ENCODE assay signal across 36 cellular contexts in genomic region chr15:68261241-68261640, GRCh38.
"Had no signal": no experiment of that assay in that cellular context is flagged by ENCODE, and none has a peak within 500 bp of the region (broad histone marks: within the 10 kb centered on the region; RNA-seq: fewer than 3 reads in every experiment).

No MANE protein-coding gene starts in this region.

- H3K4me1 Mint-ChIP-seq: brain had no signal

- FAIRE-seq: TTC549 had no signal

- H3K4me3 ChIP-seq: adrenal gland, ascending aorta had no signal

- ATAC-seq: activated CD8-positive, alpha-beta T cell treated with anti-CD3 and anti-CD28 coated beads for 36 hours; activated naive CD4-positive, alpha-beta T cell treated with anti-CD3 and anti-CD28 coated beads, Interleukin-2, amount 50 U/mL, for 72 hours; activated T-cell treated with anti-CD3 and anti-CD28 coated beads, Interleukin-2, amount 50 U/mL, for 4 hours; activated T-cell treated with anti-CD3 and anti-CD28 coated beads, Interleukin-2, amount 50 U/mL, for 72 hours; activated T-helper 17 cell treated with anti-CD3 and anti-CD28 coated beads, Interleukin-2, amount 50 U/mL, for 72 hours had no signal

- H3K4me3 Mint-ChIP-seq: activated B cell treated with CpG ODN at 0.5 μM for 24 hours; activated CD4-positive, alpha-beta memory T cell treated with anti-CD3 and anti-CD28 coated beads for 36 hours; activated CD4-positive, alpha-beta T cell treated with anti-CD3 and anti-CD28 coated beads, Interleukin-2, amount 10 ng/mL, durations not matched to agents 24 days and 14 days; activated CD8-positive, alpha-beta T cell treated with anti-CD3 and anti-CD28 coated beads for 36 hours; activated naive CD4-positive, alpha-beta T cell treated with anti-CD3 and anti-CD28 coated beads for 36 hours; activated naive CD8-positive, alpha-beta T cell treated with anti-CD3 and anti-CD28 coated beads for 36 hours; activated T-cell treated with anti-CD3 and anti-CD28 coated beads, Interleukin-2, amount 50 U/mL, for 4 hours; activated T-cell treated with anti-CD3 and anti-CD28 coated beads, Interleukin-2, amount 50 U/mL, for 72 hours; activated T-helper 1 cell treated with anti-CD3 and anti-CD28 coated beads, Interleukin-12 subunit alpha, Interleukin-12 subunit beta, Interleukin-2, Interleukin-4 antibody, amounts not matched to agents 30 ng/mL and 10 ng/mL and 1 ng/mL, durations not matched to agents 14 hours and 24 hours and 36 hours; activated T-helper 17 cell treated with anti-CD3 and anti-CD28 coated beads, Interleukin-2, amount 50 U/mL, for 72 hours; brain; T-helper 1 cell treated with Interleukin-12 subunit alpha and Interleukin-12 subunit beta and Interleukin-4 antibody, amounts not matched to agents 30 μg/mL and 1 μg/mL, for 36 hours; T-helper 2 cell treated with Interferon-gamma antibody and Interleukin-4, amounts not matched to agents 5 μg/mL and 100 μg/mL, for 36 hours had no signal

- H3K9me3 ChIP-seq: adrenal gland, ascending aorta had no signal

- H3K36me3 Mint-ChIP-seq: activated CD4-positive, alpha-beta memory T cell treated with anti-CD3 and anti-CD28 coated beads for 36 hours; activated naive CD4-positive, alpha-beta T cell treated with anti-CD3 and anti-CD28 coated beads, Interleukin-2, amount 50 U/mL, for 72 hours; activated naive CD8-positive, alpha-beta T cell treated with anti-CD3 and anti-CD28 coated beads for 36 hours; brain had no signal

- H3K27ac Mint-ChIP-seq: activated B cell treated with CpG ODN at 0.5 μM for 24 hours; activated CD4-positive, alpha-beta memory T cell treated with anti-CD3 and anti-CD28 coated beads for 36 hours; activated CD4-positive, alpha-beta T cell treated with anti-CD3 and anti-CD28 coated beads, Interleukin-2, amount 10 ng/mL, durations not matched to agents 24 days and 14 days; activated CD8-positive, alpha-beta T cell treated with anti-CD3 and anti-CD28 coated beads for 36 hours; activated naive CD4-positive, alpha-beta T cell treated with anti-CD3 and anti-CD28 coated beads for 36 hours; activated naive CD4-positive, alpha-beta T cell treated with anti-CD3 and anti-CD28 coated beads, Interleukin-2, amount 50 U/mL, for 72 hours; activated naive CD8-positive, alpha-beta T cell treated with anti-CD3 and anti-CD28 coated beads for 36 hours; activated T-cell treated with anti-CD3 and anti-CD28 coated beads, Interleukin-2, amount 50 U/mL, for 72 hours; activated T-helper 1 cell treated with anti-CD3 and anti-CD28 coated beads, Interleukin-12 subunit alpha, Interleukin-12 subunit beta, Interleukin-2, Interleukin-4 antibody, amounts not matched to agents 30 ng/mL and 10 ng/mL and 1 ng/mL, durations not matched to agents 14 hours and 24 hours and 36 hours; activated T-helper 17 cell treated with anti-CD3 and anti-CD28 coated beads, Interleukin-2, amount 50 U/mL, for 72 hours; brain; T-helper 1 cell treated with Interleukin-12 subunit alpha and Interleukin-12 subunit beta and Interleukin-4 antibody, amounts not matched to agents 30 μg/mL and 1 μg/mL, for 36 hours; T-helper 2 cell treated with Interferon-gamma antibody and Interleukin-4, amounts not matched to agents 5 μg/mL and 100 μg/mL, for 36 hours had no signal

- H3K9me3 Mint-ChIP-seq: activated B cell treated with CpG ODN at 0.5 μM for 24 hours; activated CD4-positive, alpha-beta memory T cell treated with anti-CD3 and anti-CD28 coated beads for 36 hours; activated CD4-positive, alpha-beta T cell treated with anti-CD3 and anti-CD28 coated beads, Interleukin-2, amount 10 ng/mL, durations not matched to agents 24 days and 14 days; activated CD8-positive, alpha-beta T cell treated with anti-CD3 and anti-CD28 coated beads for 36 hours; activated naive CD4-positive, alpha-beta T cell treated with anti-CD3 and anti-CD28 coated beads for 36 hours; activated naive CD4-positive, alpha-beta T cell treated with anti-CD3 and anti-CD28 coated beads, Interleukin-2, amount 50 U/mL, for 72 hours; activated naive CD8-positive, alpha-beta T cell treated with anti-CD3 and anti-CD28 coated beads for 36 hours; activated T-cell treated with anti-CD3 and anti-CD28 coated beads, Interleukin-2, amount 50 U/mL, for 4 hours; activated T-cell treated with anti-CD3 and anti-CD28 coated beads, Interleukin-2, amount 50 U/mL, for 72 hours; activated T-helper 1 cell treated with anti-CD3 and anti-CD28 coated beads, Interleukin-12 subunit alpha, Interleukin-12 subunit beta, Interleukin-2, Interleukin-4 antibody, amounts not matched to agents 30 ng/mL and 10 ng/mL and 1 ng/mL, durations not matched to agents 14 hours and 24 hours and 36 hours; activated T-helper 17 cell treated with anti-CD3 and anti-CD28 coated beads, Interleukin-2, amount 50 U/mL, for 72 hours; T-helper 1 cell treated with Interleukin-12 subunit alpha and Interleukin-12 subunit beta and Interleukin-4 antibody, amounts not matched to agents 30 μg/mL and 1 μg/mL, for 36 hours; T-helper 2 cell treated with Interferon-gamma antibody and Interleukin-4, amounts not matched to agents 5 μg/mL and 100 μg/mL, for 36 hours had no signal

- H3K27me3 ChIP-seq: adrenal gland, ascending aorta had no signal

- H3K36me3 ChIP-seq: adrenal gland, ascending aorta had no signal

- H3K27ac ChIP-seq: adrenal gland, ascending aorta, VCaP had no signal

- DNase-seq: activated B cell treated with CpG ODN at 0.5 μM for 24 hours; activated CD4-positive, alpha-beta memory T cell treated with anti-CD3 and anti-CD28 coated beads for 36 hours; activated CD4-positive, alpha-beta T cell treated with anti-CD3 and anti-CD28 coated beads for 4 hours; activated CD4-positive, alpha-beta T cell treated with anti-CD3 and anti-CD28 coated beads, Interleukin-2, amount 10 ng/mL, durations not matched to agents 24 days and 14 days; activated CD4-positive, alpha-beta T cell treated with anti-CD3 and anti-CD28 coated beads, Interleukin-2, amount 50 U/mL, for 1 hour; activated CD4-positive, alpha-beta T cell treated with anti-CD3 and anti-CD28 coated beads, Interleukin-2, amount 50 U/mL, for 4 hours; activated CD4-positive, CD25-positive, alpha-beta regulatory T cell treated with anti-CD3 and anti-CD28 coated beads, Interleukin-2, amount 50 U/mL, for 72 hours; activated CD8-positive, alpha-beta memory T cell treated with anti-CD3 and anti-CD28 coated beads, Interleukin-2, amount 50 U/mL, for 4 hours; activated CD8-positive, alpha-beta T cell treated with anti-CD3 and anti-CD28 coated beads for 36 hours; activated effector memory CD4-positive, alpha-beta T cell treated with anti-CD3 and anti-CD28 coated beads, Interleukin-2, amount 50 U/mL, for 16 hours; activated gamma-delta T cell treated with Interleukin-2 at 50 U/mL for 16 hours; activated naive CD4-positive, alpha-beta T cell; activated naive CD4-positive, alpha-beta T cell treated with anti-CD3 and anti-CD28 coated beads for 36 hours; activated naive CD4-positive, alpha-beta T cell treated with anti-CD3 and anti-CD28 coated beads, Interleukin-2, amount 50 U/mL, for 16 hours; activated naive CD8-positive, alpha-beta T cell treated with anti-CD3 and anti-CD28 coated beads for 36 hours; activated T-cell treated with anti-CD3 and anti-CD28 coated beads for 4 hours; activated T-cell treated with anti-CD3 and anti-CD28 coated beads, Interleukin-2, amount 50 U/mL, for 1 hour; activated T-cell treated with anti-CD3 and anti-CD28 coated beads, Interleukin-2, amount 50 U/mL, for 4 hours; activated T-cell treated with anti-CD3 and anti-CD28 coated beads, Interleukin-2, amount 50 U/mL, for 72 hours; adrenal gland; amygdala; anterior cingulate cortex; central memory CD4-positive, alpha-beta T cell; SW 1271; T-helper 1 cell; T-helper 2 cell; T-helper 9 cell had no signal
